Comparison of ENCODE assay signal across 8 cellular contexts in genomic region chr5:1386274-1386717, GRCh38. TPM values are rescaled to one million over a fixed set of nuclear protein-coding genes. Genes with fewer than 3 reads are reported as not detected.
A peak's percentile ranks its signal among the peaks of the same experiment; 100 is the strongest.
DNase-seq lines count a peak whose midpoint lies in the region; ATAC-seq, FAIRE-seq and TF ChIP-seq lines count a peak whose summit lies in the region.

No MANE protein-coding gene starts in this region.

- in situ Hi-C loops in GM12878 (cut with MboI) = no loop called here

- WGBS in GM12878 (ENCODE audit: insufficient coverage, insufficient replicate concordance, low lambda C conversion rate, missing lambda C conversion rate) = 8% methylated on average over 36 of the region's 36 CpGs

- BruUV-seq in GM12878 (replicated peaks; lab: Mats Ljungman, UMichigan) = no TSS peak

- peak overlapping the region; percentile 93 for H3K4me2 ChIP-seq in GM12878 (ENCODE audit: control insufficient read depth, insufficient read depth)

- peaks cover 20% of the 10 kb centered on the region for H3K4me1 ChIP-seq in CD4-positive, alpha-beta memory T cell (ENCODE audit: insufficient read depth, low read length)
- peaks cover 8% of the 10 kb centered on the region; the same call in 1 of the 2 replicates for H3K4me1 ChIP-seq in HUES6 (ENCODE audit: control insufficient read depth, insufficient read depth, low read length)
- H3K4me1 ChIP-seq in GM12878 (ENCODE audit: control insufficient read depth, insufficient read depth, low read length) = peaks cover 8% of the 10 kb centered on the region

- CTCF ChIA-PET in CD4-positive, alpha-beta memory T cell (lab: Charles Lee; ENCODE audit: partially characterized antibody) = interaction anchor here (3.1 kb wide), 1 partner anchor 258 kb away, joined by 17 read pairs; no protein-coding TSS in a partner anchor
- CTCF ChIA-PET in GM12878 (lab: Yijun Ruan, JAX) = no interaction called here

- no peaks in the 10 kb centered on the region for H3K27me3 ChIP-seq in CD4-positive, alpha-beta memory T cell (ENCODE audit: insufficient read depth, low read length)
- H3K27me3 ChIP-seq in HUES6 (ENCODE audit: control insufficient read depth, insufficient read depth, low read length) = peaks cover 90% of the 10 kb centered on the region
- H3K27me3 ChIP-seq in GM12878 (replicated peaks in 1 of 2; ENCODE audit: control insufficient read depth in 2 of 2, insufficient read depth in 2 of 2, low read length in 1 of 2) = peaks cover 0 to 4% of the 10 kb centered on the region in 2 experiments; a peak in 2 of 4 replicates

- ATAC-seq in GM12878 = peak; percentile 65

- H3K36me3 ChIP-seq in CD4-positive, alpha-beta memory T cell (ENCODE audit: insufficient read depth, low read length) = no peaks in the 10 kb centered on the region
- H3K36me3 ChIP-seq in HUES6 (ENCODE audit: control insufficient read depth, insufficient read depth, low read length) = no peaks in the 10 kb centered on the region
- H3K36me3 ChIP-seq in GM12878 (ENCODE audit: control insufficient read depth in 2 of 2, insufficient read depth in 2 of 2, low read length in 1 of 2) = no peaks in the 10 kb centered on the region

- DNase-seq in CD4-positive, alpha-beta memory T cell = peak; percentile 82 to 87 (median 83)
- DNase-seq in GM20000 (ENCODE audit: low spot score) (peak; percentile 78), GM12878 (ENCODE audit: low read depth, low spot score) (no peak), iPS-NIHi7 (ENCODE audit: extremely low spot score) (peak; percentile 66), NCI-H82 treated with DMSO at 0.1 percent for 48 hours (lab: John Stamatoyannopoulos, UW; ENCODE audit: unreplicated experiment) (no peak)
- peak; percentile 31 to 38 for DNase-seq in stimulated activated CD4-positive, alpha-beta T cell treated with anti-CD3 and anti-CD28 coated beads, Interleukin-12 subunit alpha, Interleukin-12 subunit beta, amount 100 ng/mL, for 24 hours (ENCODE audit: low read depth in 2 of 2)

- H2AFZ ChIP-seq in GM12878 (ENCODE audit: control insufficient read depth, low read depth, low read length) = peak overlapping the region; percentile 45

- intact Hi-C loops in CD4-positive, alpha-beta memory T cell (cut with micrococcal nuclease) = loop anchor here (1.0 to 5.0 kb wide), 4 partner anchors 41 to 151 kb away; partner anchors contain the start of gene CLPTM1L
- intact Hi-C loops in GM12878 (cut with micrococcal nuclease; ENCODE audit: unreplicated experiment) = no loop called here

- TF ChIP-seq CTCF in GM20000 (IDR thresholded peaks at IDR 0.05; ENCODE audit: extremely low read depth, missing control alignments) (no peak), GM12878 (IDR thresholded peaks at IDR 0.05 in 2 of 3, conservative IDR thresholded peaks at IDR 0.05 in 1 of 3; ENCODE audit: control insufficient read depth in 2 of 3, extremely low read depth in 1 of 3, insufficient read depth in 1 of 3, low read depth in 3 of 3, low read length in 3 of 3) (no peak)

- H3K9ac ChIP-seq in HUES6 (ENCODE audit: low read length) (peak overlapping the region; percentile 54), GM12878 (ENCODE audit: control insufficient read depth, insufficient read depth, low read length) (peak overlapping the region; percentile 39; the same call in 1 of the 2 replicates)

- POLR2A ChIA-PET in CD4-positive, alpha-beta memory T cell (lab: Charles Lee; ENCODE audit: partially characterized antibody) = interaction anchor here (0.5 to 3.5 kb wide), 31 partner anchors 9 to 1115 kb away, joined by 3 to 53 read pairs (median 5); partner anchors contain the start of genes BRD9, CLPTM1L, LPCAT1 and MRPL36
- POLR2A ChIA-PET in GM12878 (lab: Charles Lee) = no interaction called here

- RAD21 ChIA-PET in GM12878 (lab: Charles Lee; ENCODE audit: unreplicated experiment) = no interaction called here

- TF ChIP-seq POLR2A in GM12878 (IDR thresholded peaks at IDR 0.05; ENCODE audit: low read depth, low read length) = peak; percentile 76

- H3K27me3 Mint-ChIP-seq in CD4-positive, alpha-beta memory T cell = no peaks in the 10 kb centered on the region
- H3K27me3 Mint-ChIP-seq in T-helper 1 cell treated with Interleukin-12 subunit alpha and Interleukin-12 subunit beta and Interleukin-4 antibody, amounts not matched to agents 30 μg/mL and 1 μg/mL, for 36 hours (ENCODE audit: low read depth) = peaks cover 13% of the 10 kb centered on the region

- TF ChIP-seq RAD21 in GM12878 (IDR thresholded peaks at IDR 0.05; ENCODE audit: insufficient read depth, low read depth, low read length) = no peak

- SMC1A ChIA-PET in GM12878 (lab: Charles Lee; ENCODE audit: uncharacterized antibody, unreplicated experiment) = no interaction called here

- no peaks in the 10 kb centered on the region for H4K20me1 ChIP-seq in GM12878 (ENCODE audit: control insufficient read depth, insufficient read depth)

- peak overlapping the region; percentile 83 for H3K27ac ChIP-seq in CD4-positive, alpha-beta memory T cell (ENCODE audit: low read depth, low read length)
- H3K27ac ChIP-seq in HUES6 (ENCODE audit: low read depth, low read length) = no peak overlapping the region
- no peak overlapping the region for H3K27ac ChIP-seq in GM12878 (ENCODE audit: control insufficient read depth, insufficient read depth)

- H3K9me3 Mint-ChIP-seq in CD4-positive, alpha-beta memory T cell = peaks cover 0 to 6% (median 0%) of the 10 kb centered on the region in 8 donors
- no peaks in the 10 kb centered on the region for H3K9me3 Mint-ChIP-seq in T-helper 1 cell treated with Interleukin-12 subunit alpha and Interleukin-12 subunit beta and Interleukin-4 antibody, amounts not matched to agents 30 μg/mL and 1 μg/mL, for 36 hours

- H3K4me1 Mint-ChIP-seq in CD4-positive, alpha-beta memory T cell = peaks cover 20 to 33% (median 27%) of the 10 kb centered on the region in 4 donors
- peaks cover 17% of the 10 kb centered on the region for H3K4me1 Mint-ChIP-seq in T-helper 1 cell treated with Interleukin-12 subunit alpha and Interleukin-12 subunit beta and Interleukin-4 antibody, amounts not matched to agents 30 μg/mL and 1 μg/mL, for 36 hours (ENCODE audit: low read depth)

- FAIRE-seq in GM12878 (lab: Jason Lieb, UNC) = peak; percentile 62

- peaks cover 0 to 3% of the 10 kb centered on the region in 2 donors for H3K36me3 Mint-ChIP-seq in CD4-positive, alpha-beta memory T cell
- no peaks in the 10 kb centered on the region for H3K36me3 Mint-ChIP-seq in T-helper 1 cell treated with Interleukin-12 subunit alpha and Interleukin-12 subunit beta and Interleukin-4 antibody, amounts not matched to agents 30 μg/mL and 1 μg/mL, for 36 hours (ENCODE audit: low read depth)

- peak overlapping the region; percentile 69 to 70 for H3K4me3 ChIP-seq in CD4-positive, alpha-beta memory T cell (ENCODE audit: low read length in 2 of 2)
- H3K4me3 ChIP-seq in HUES6 (ENCODE audit: low read depth, low read length) (peak overlapping the region; percentile 66), GM12878 (peak overlapping the region; percentile 67)

- no peaks in the 10 kb centered on the region for H3K79me2 ChIP-seq in GM12878 (ENCODE audit: control insufficient read depth, insufficient read depth, low read length)

- no peak for TF ChIP-seq EP300 in GM12878 (IDR thresholded peaks at IDR 0.05; ENCODE audit: borderline replicate concordance in 1 of 2, control insufficient read depth in 1 of 2, low read depth in 2 of 2, low read length in 2 of 2)

- H3K4me3 Mint-ChIP-seq in CD4-positive, alpha-beta memory T cell = peak overlapping the region; percentile 98 to 100 (median 99)
- peak overlapping the region; percentile 95 for H3K4me3 Mint-ChIP-seq in T-helper 1 cell treated with Interleukin-12 subunit alpha and Interleukin-12 subunit beta and Interleukin-4 antibody, amounts not matched to agents 30 μg/mL and 1 μg/mL, for 36 hours

- no peaks in the 10 kb centered on the region for H3K9me3 ChIP-seq in CD4-positive, alpha-beta memory T cell (ENCODE audit: control insufficient read depth in 1 of 2, low read length in 2 of 2)
- H3K9me3 ChIP-seq in HUES6 (ENCODE audit: control insufficient read depth, insufficient read depth, low read depth, low read length) (no peaks in the 10 kb centered on the region), GM12878 (replicated peaks; ENCODE audit: control insufficient read depth, insufficient read depth, low read length) (no peaks in the 10 kb centered on the region; the same call in 2 of the 3 replicates)

- H3K27ac Mint-ChIP-seq in CD4-positive, alpha-beta memory T cell = peak overlapping the region; percentile 94 to 100 (median 100)
- H3K27ac Mint-ChIP-seq in T-helper 1 cell treated with Interleukin-12 subunit alpha and Interleukin-12 subunit beta and Interleukin-4 antibody, amounts not matched to agents 30 μg/mL and 1 μg/mL, for 36 hours = peak overlapping the region; percentile 98

RNA-seq across cellular contexts. Expression of gene CLPTM1L, which starts 41.4 kb away (rescaled TPM):
- 10 to 100 TPM; 86.0 to 87.4 TPM for total RNA-seq in CD4-positive, alpha-beta memory T cell
- 10 to 100 TPM; 34.1 to 59.2 TPM for polyA plus RNA-seq in CD4-positive, alpha-beta memory T cell
- 93.2 and 118 TPM in 2 replicates for total RNA-seq in GM12878 (2013; cell fraction: nucleolus; rRNA removed)
- 266 and 278 TPM in 2 replicates for total RNA-seq in GM12878 (2014; rRNA removed)
- total RNA-seq in GM12878 (2014; rRNA removed; fragmentation: Illumina TruSeq; extraction: Trizol) = 142 and 171 TPM in 2 replicates
- total RNA-seq in GM12878 (2021) = 140 and 147 TPM in 2 replicates
- polyA plus RNA-seq in GM12878 (2011; ENCODE audit: low read depth) = 72.4 TPM
- polyA plus RNA-seq in GM12878 (2011; rRNA removed) = 80.8 and 124 TPM in 2 replicates
- 135 and 191 TPM in 2 replicates for polyA plus RNA-seq in GM12878 (2011; cell fraction: cytosol; rRNA removed)
- polyA plus RNA-seq in GM12878 (2011; cell fraction: nucleus; rRNA removed) = 148 and 184 TPM in 2 replicates
- polyA plus RNA-seq in GM12878 (2012) = 82.8 and 110 TPM in 2 replicates
- 87.8 and 163 TPM in 2 replicates for polyA plus RNA-seq in GM12878 (2014; fragmentation: Illumina TruSeq; extraction: Trizol)
- polyA plus RNA-seq in GM12878 (2014; fragmentation: Nextera tagmentation; extraction: Ambion mirVana) = 10 to 100 TPM in 1 of 2 experiments, 1 to 10 TPM in 1; 2.9 to 22.8 TPM
- polyA plus RNA-seq in GM12878 (2014; rRNA removed) = 195 and 219 TPM in 2 replicates
- 10 to 100 TPM; 34.2 to 39.9 TPM for polyA plus RNA-seq in GM12878 (2016; fragmentation: Nextera tagmentation; extraction: Ambion mirVana)
- polyA minus RNA-seq in GM12878 (2011; rRNA and poly(A)+ RNA removed) = 125 and 188 TPM in 2 replicates
- 55.8 and 65.4 TPM in 2 replicates for polyA minus RNA-seq in GM12878 (2011; cell fraction: cytosol; rRNA and poly(A)+ RNA removed)
- 43.2 and 68.0 TPM in 2 replicates for polyA minus RNA-seq in GM12878 (2011; cell fraction: nucleus; rRNA and poly(A)+ RNA removed)

RNA-seq across cellular contexts. Expression of gene SLC6A3, which starts 58.9 kb away (rescaled TPM):
- not detected for total RNA-seq in CD4-positive, alpha-beta memory T cell
- not detected for polyA plus RNA-seq in CD4-positive, alpha-beta memory T cell
- not detected in 2 replicates for total RNA-seq in GM12878 (2013; cell fraction: nucleolus; rRNA removed)
- total RNA-seq in GM12878 (2014; rRNA removed) (not detected in 2 replicates), GM12878 (2014; rRNA removed; fragmentation: Illumina TruSeq; extraction: Trizol) (not detected in 2 replicates), GM12878 (2021) (not detected in 2 replicates)
- polyA plus RNA-seq in GM12878 (2011; ENCODE audit: low read depth) = not detected
- polyA plus RNA-seq in GM12878 (2011; rRNA removed) (0.01 TPM in 1 of 2 replicates, not detected in the other), GM12878 (2014; fragmentation: Illumina TruSeq; extraction: Trizol) (not detected in 2 replicates), GM12878 (2014; fragmentation: Nextera tagmentation; extraction: Ambion mirVana) (not detected), GM12878 (2014; rRNA removed) (not detected in 2 replicates), GM12878 (2016; fragmentation: Nextera tagmentation; extraction: Ambion mirVana) (not detected)
- polyA plus RNA-seq in GM12878 (2011; cell fraction: cytosol; rRNA removed) = 0.05 TPM in 1 of 2 replicates, not detected in the other
- polyA plus RNA-seq in GM12878 (2011; cell fraction: nucleus; rRNA removed) = not detected in 2 replicates
- polyA plus RNA-seq in GM12878 (2012) = 0.07 and 0.18 TPM in 2 replicates
- polyA minus RNA-seq in GM12878 (2011; rRNA and poly(A)+ RNA removed) = not detected in 2 replicates
- polyA minus RNA-seq in GM12878 (2011; cell fraction: cytosol; rRNA and poly(A)+ RNA removed) = not detected in 2 replicates
- polyA minus RNA-seq in GM12878 (2011; cell fraction: nucleus; rRNA and poly(A)+ RNA removed) = not detected in 2 replicates

Comparison
In these comparisons a context has a peak if more than half of its experiments do, and no peak if none do; other contexts are left out.
1. DNase-seq: peak in CD4-positive, alpha-beta memory T cell (5 of 5), GM20000 (single experiment), iPS-NIHi7 (single experiment) and stimulated activated CD4-positive, alpha-beta T cell treated with anti-CD3 and anti-CD28 coated beads, Interleukin-12 subunit alpha, Interleukin-12 subunit beta, amount 100 ng/mL, for 24 hours (2 of 2); none in GM12878 (single experiment) and NCI-H82 treated with DMSO at 0.1 percent for 48 hours (single experiment).
2. Peak in every context shown above with its lines, with median percentiles within 50 percentile points of each other: H3K4me3 ChIP-seq.